In genomic region chrX:154443479-154443910, GRCh38 we compare ENCODE assay signal across 7 cellular contexts. TPM values are rescaled to one million over a fixed set of nuclear protein-coding genes. Genes with fewer than 3 reads are reported as not detected.
DNase-seq lines count a peak whose midpoint lies in the region; ATAC-seq and TF ChIP-seq lines count a peak whose summit lies in the region.

No MANE protein-coding gene starts in this region.

- H3K4me2 ChIP-seq in GM23248 (ENCODE audit: unreplicated experiment) (peak overlapping the region; percentile 28), fibroblast of lung (ENCODE audit: extremely low read depth, insufficient read depth, low read length) (peak overlapping the region; percentile 75)

- WGBS in GM23248 (ENCODE audit: low coverage in 1 of 2, low lambda C conversion rate in 2 of 2, missing lambda C conversion rate in 2 of 2), 2 experiments = 7 to 9% methylated on average over 6 to 10 of the region's 10 CpGs

- H3K4me3 ChIP-seq in GM23248 = peak overlapping the region; percentile 59
- H3K4me3 ChIP-seq in fibroblast of lung (replicated peaks in 1 of 4; ENCODE audit: control extremely low read depth in 1 of 4, insufficient read depth in 1 of 4, low read depth in 3 of 4, low read length in 4 of 4) = peak overlapping the region in 1 of 4 experiments; percentile 46
- peak overlapping the region; percentile 35 for H3K4me3 ChIP-seq in rectal smooth muscle tissue (ENCODE audit: low read length)

- H3K4me1 ChIP-seq in GM23248 (ENCODE audit: insufficient read depth) = peaks cover 5% of the 10 kb centered on the region; the same call in 1 of the 2 replicates
- peaks cover 7% of the 10 kb centered on the region for H3K4me1 ChIP-seq in fibroblast of lung (ENCODE audit: control insufficient read depth, extremely low read depth, insufficient read depth, low read length)
- peaks cover 11% of the 10 kb centered on the region for H3K4me1 ChIP-seq in rectal smooth muscle tissue (ENCODE audit: control insufficient read depth, insufficient read depth, low read length)

- in situ Hi-C loops in GM23248 (cut with MboI) = no loop called here

- H3K36me3 ChIP-seq in GM23248 (ENCODE audit: low read depth) (no peaks in the 10 kb centered on the region), fibroblast of lung (ENCODE audit: control insufficient read depth, insufficient read depth, low read length) (peaks cover 15% of the 10 kb centered on the region), rectal smooth muscle tissue (ENCODE audit: control insufficient read depth, insufficient read depth, low read length) (peaks cover 15% of the 10 kb centered on the region)

- no peak for TF ChIP-seq CTCF in RWPE1 (conservative IDR thresholded peaks at IDR 0.05; ENCODE audit: low read depth)
- TF ChIP-seq CTCF in fibroblast of lung (conservative IDR thresholded peaks at IDR 0.05 in 1 of 2, IDR thresholded peaks at IDR 0.05 in 1 of 2; ENCODE audit: low read depth in 1 of 2, low read length in 2 of 2) = no peak

- DNase-seq in GM23248 (peak; percentile 42), RWPE1 (ENCODE audit: low spot score) (no peak), fibroblast of lung (ENCODE audit: low read depth in 2 of 2) (no peak), NCI-H1436 (lab: John Stamatoyannopoulos, UW) (no peak), HuH-7.5 (ENCODE audit: low spot score) (no peak)

- POLR2A ChIA-PET in RWPE1 (lab: Yijun Ruan, JAX; ENCODE audit: low non-redundant PET) = no interaction called here

- H2AFZ ChIP-seq in GM23248 (no peak overlapping the region), fibroblast of lung (ENCODE audit: low read length) (no peak overlapping the region)

- no peaks in the 10 kb centered on the region for H3K27me3 ChIP-seq in GM23248 (replicated peaks; ENCODE audit: insufficient read depth)
- no peaks in the 10 kb centered on the region for H3K27me3 ChIP-seq in fibroblast of lung (ENCODE audit: control insufficient read depth, insufficient read depth, low read length)
- no peaks in the 10 kb centered on the region for H3K27me3 ChIP-seq in rectal smooth muscle tissue (ENCODE audit: control insufficient read depth, insufficient read depth, low read length)

- H3K27ac ChIP-seq in GM23248 = peak overlapping the region; percentile 90
- peak overlapping the region; percentile 85 for H3K27ac ChIP-seq in RWPE1
- peak overlapping the region; percentile 77 for H3K27ac ChIP-seq in fibroblast of lung (ENCODE audit: insufficient read depth, low read length)
- peak overlapping the region; percentile 33 for H3K27ac ChIP-seq in rectal smooth muscle tissue (ENCODE audit: low read depth, low read length)

- no peaks in the 10 kb centered on the region for H3K9me3 ChIP-seq in GM23248 (ENCODE audit: low read depth)
- H3K9me3 ChIP-seq in fibroblast of lung (ENCODE audit: control insufficient read depth, insufficient read depth, low read depth, low read length) = no peaks in the 10 kb centered on the region

- ATAC-seq in HG02981 (IDR thresholded peaks at IDR 0.05; ENCODE audit: unreplicated experiment) = no peak

- H3F3A ChIP-seq in GM23248 (ENCODE audit: insufficient read depth) = no peaks in the 10 kb centered on the region; the same call in 1 of the 2 replicates

- H4K20me1 ChIP-seq in GM23248 (ENCODE audit: insufficient read depth) (no peaks in the 10 kb centered on the region), fibroblast of lung (ENCODE audit: control insufficient read depth, extremely low read depth, insufficient read depth, low read length) (no peaks in the 10 kb centered on the region)

- CTCF ChIA-PET in RWPE1 (lab: Yijun Ruan, JAX) = interaction anchor here (0.7 kb wide), 1 partner anchor 92 kb away, joined by 6 read pairs; no protein-coding TSS in a partner anchor

- no peaks in the 10 kb centered on the region for H3K9me2 ChIP-seq in GM23248 (ENCODE audit: insufficient read depth)

- H3K9ac ChIP-seq in GM23248 = peak overlapping the region; percentile 87
- H3K9ac ChIP-seq in fibroblast of lung (ENCODE audit: insufficient read depth, low read length) = peak overlapping the region; percentile 37
- H3K9ac ChIP-seq in rectal smooth muscle tissue (ENCODE audit: low read length) = no peak overlapping the region

- H3K79me2 ChIP-seq in GM23248 (ENCODE audit: insufficient read depth) (peaks cover 74% of the 10 kb centered on the region), fibroblast of lung (ENCODE audit: control insufficient read depth, insufficient read depth, low read length) (peaks cover 52% of the 10 kb centered on the region)

RNA-seq across cellular contexts. Expression of gene FAM50A, which starts 0.4 kb away (rescaled TPM):
- total RNA-seq in GM23248 (2014; rRNA removed; shearing (Covaris generic)) = 52.5 and 54.7 TPM in 2 replicates
- polyA plus RNA-seq in GM23248 (2016; fragmentation: Nextera tagmentation; extraction: Ambion mirVana) = 122 and 125 TPM in 2 replicates
- 80.1 and 88.1 TPM in 2 replicates for total RNA-seq in fibroblast of lung
- polyA plus RNA-seq in fibroblast of lung = 117 and 123 TPM in 2 replicates
- polyA plus RNA-seq in fibroblast of lung (2012) = 142 and 145 TPM in 2 replicates
- polyA minus RNA-seq in fibroblast of lung (ENCODE audit: low replicate concordance) = 43.5 and 70.9 TPM in 2 replicates

RNA-seq across cellular contexts. Expression of gene GDI1, which starts 6.5 kb away (rescaled TPM):
- 196 and 228 TPM in 2 replicates for total RNA-seq in GM23248 (2014; rRNA removed; shearing (Covaris generic))
- polyA plus RNA-seq in GM23248 (2016; fragmentation: Nextera tagmentation; extraction: Ambion mirVana) = 82.2 and 87.1 TPM in 2 replicates
- 53.2 and 86.5 TPM in 2 replicates for total RNA-seq in fibroblast of lung
- 134 and 162 TPM in 2 replicates for polyA plus RNA-seq in fibroblast of lung
- 114 and 125 TPM in 2 replicates for polyA plus RNA-seq in fibroblast of lung (2012)
- 242 and 276 TPM in 2 replicates for polyA minus RNA-seq in fibroblast of lung (ENCODE audit: low replicate concordance)

RNA-seq across cellular contexts. Expression of gene PLXNA3, which starts 14.6 kb away (rescaled TPM):
- total RNA-seq in GM23248 (2014; rRNA removed; shearing (Covaris generic)) = 25.9 and 30.7 TPM in 2 replicates
- polyA plus RNA-seq in GM23248 (2016; fragmentation: Nextera tagmentation; extraction: Ambion mirVana) (26.7 and 35.1 TPM in 2 replicates), fibroblast of lung (18.4 and 24.3 TPM in 2 replicates)
- total RNA-seq in fibroblast of lung = 11.6 and 17.8 TPM in 2 replicates
- polyA plus RNA-seq in fibroblast of lung (2012) = 44.6 and 47.9 TPM in 2 replicates
- 185 and 269 TPM in 2 replicates for polyA minus RNA-seq in fibroblast of lung (ENCODE audit: low replicate concordance)

RNA-seq across cellular contexts. Expression of gene ATP6AP1, which starts 15.0 kb away (rescaled TPM):
- 73.2 and 87.8 TPM in 2 replicates for total RNA-seq in GM23248 (2014; rRNA removed; shearing (Covaris generic))
- polyA plus RNA-seq in GM23248 (2016; fragmentation: Nextera tagmentation; extraction: Ambion mirVana) (156 and 158 TPM in 2 replicates), fibroblast of lung (86.9 and 89.7 TPM in 2 replicates)
- total RNA-seq in fibroblast of lung = 38.8 and 59.8 TPM in 2 replicates
- 80.2 and 84.8 TPM in 2 replicates for polyA plus RNA-seq in fibroblast of lung (2012)
- polyA minus RNA-seq in fibroblast of lung (ENCODE audit: low replicate concordance) = 122 and 129 TPM in 2 replicates

RNA-seq across cellular contexts. Expression of gene TAFAZZIN, which starts 32.2 kb away (rescaled TPM):
- 17.6 and 38.8 TPM in 2 replicates for total RNA-seq in GM23248 (2014; rRNA removed; shearing (Covaris generic))
- 18.2 and 20.5 TPM in 2 replicates for polyA plus RNA-seq in GM23248 (2016; fragmentation: Nextera tagmentation; extraction: Ambion mirVana)
- total RNA-seq in fibroblast of lung = 17.7 and 21.6 TPM in 2 replicates
- polyA plus RNA-seq in fibroblast of lung = 11.2 and 12.1 TPM in 2 replicates
- polyA plus RNA-seq in fibroblast of lung (2012) = 11.5 and 14.2 TPM in 2 replicates
- 18.1 and 20.7 TPM in 2 replicates for polyA minus RNA-seq in fibroblast of lung (ENCODE audit: low replicate concordance)

Comparison
In these comparisons a context has a peak if more than half of its experiments do, and no peak if none do; other contexts are left out.
1. H3K27ac ChIP-seq: peak in every context shown above with its lines; median percentile 90 in GM23248; 85 in RWPE1; 77 in fibroblast of lung; 33 in rectal smooth muscle tissue.